Comparison of ENCODE assay signal across 8 cellular contexts in the genomic region with DNA sequence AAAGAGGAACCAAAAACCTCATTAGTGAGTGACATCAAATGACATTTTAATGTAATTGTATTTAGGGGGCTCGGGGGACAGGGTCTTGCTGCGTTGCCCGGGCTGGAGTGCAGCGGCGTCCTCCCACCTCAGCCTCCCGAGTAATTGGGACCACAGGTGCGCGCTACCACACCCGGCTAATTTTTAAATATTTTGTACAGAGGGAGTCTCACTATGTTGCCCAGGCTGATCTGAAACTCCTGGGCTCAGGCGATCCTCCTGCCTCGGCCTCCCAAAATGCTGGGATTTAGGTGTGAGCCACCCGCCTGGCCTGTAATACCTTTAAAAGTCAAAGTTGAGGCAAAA. TPM values are rescaled to one million over a fixed set of nuclear protein-coding genes. Genes with fewer than 3 reads are reported as not detected.
DNase-seq lines count a peak whose midpoint lies in the region; ATAC-seq and TF ChIP-seq lines count a peak whose summit lies in the region.

No MANE protein-coding gene starts in this region.

- no peak for TF ChIP-seq EP300 in sigmoid colon (IDR thresholded peaks at IDR 0.05)

- H3K36me3 ChIP-seq in SJSA1 (peaks cover 65% of the 10 kb centered on the region), sigmoid colon (peaks cover 0 to 41% (median 19%) of the 10 kb centered on the region in 4 donors)

- 13 to 44% methylated on average over 12 of the region's 12 CpGs for WGBS in sigmoid colon, 2 donors

- H3K4me3 ChIP-seq in GM12864 (ENCODE audit: low read depth, low read length) = peak overlapping the region; percentile 96
- peak overlapping the region; percentile 61 for H3K4me3 ChIP-seq in SJSA1
- peak overlapping the region; percentile 87 for H3K4me3 ChIP-seq in fibroblast of the aortic adventitia (ENCODE audit: low read depth, low read length)
- H3K4me3 ChIP-seq in sigmoid colon = peak overlapping the region; percentile 70 to 91 (median 82)

- H3K4me1 ChIP-seq in SJSA1 (replicated peaks) = peaks cover 4% of the 10 kb centered on the region
- peaks cover 0 to 27% (median 17%) of the 10 kb centered on the region in 4 donors for H3K4me1 ChIP-seq in sigmoid colon

- H3K9me3 ChIP-seq in SJSA1 (replicated peaks) (no peaks in the 10 kb centered on the region), sigmoid colon (no peaks in the 10 kb centered on the region)

- ATAC-seq in HG02973 (IDR thresholded peaks at IDR 0.05; ENCODE audit: unreplicated experiment) (no peak), HG02981 (IDR thresholded peaks at IDR 0.05; ENCODE audit: unreplicated experiment) (no peak)

- DNase-seq in GM12864 (ENCODE audit: low read depth) = no peak
- no peak for DNase-seq in SJSA1 (ENCODE audit: low read depth in 1 of 2, low spot score in 2 of 2)
- no peak for DNase-seq in fibroblast of the aortic adventitia (ENCODE audit: low read depth)
- no peak for DNase-seq in sigmoid colon
- DNase-seq in GDM1 (lab: John Stamatoyannopoulos, UW) = no peak
- no peak for DNase-seq in NCI-H69 (lab: John Stamatoyannopoulos, UW)

- no peak overlapping the region for H3K27ac ChIP-seq in SJSA1
- peak overlapping the region; percentile 76 to 85 (median 82) for H3K27ac ChIP-seq in sigmoid colon

- no peak for TF ChIP-seq POLR2A in sigmoid colon (IDR thresholded peaks at IDR 0.05)

- H3K27me3 ChIP-seq in SJSA1 (replicated peaks) (no peaks in the 10 kb centered on the region), sigmoid colon (no peaks in the 10 kb centered on the region)

- intact Hi-C loops in sigmoid colon (cut with DNase I) = no loop called here

- TF ChIP-seq CTCF in GM12864 (IDR thresholded peaks at IDR 0.05; ENCODE audit: low read depth, low read length, missing control alignments) (no peak), fibroblast of the aortic adventitia (IDR thresholded peaks at IDR 0.05; ENCODE audit: insufficient read depth, low read length) (no peak), sigmoid colon (IDR thresholded peaks at IDR 0.05) (no peak)

RNA-seq across cellular contexts. Expression of gene SNRNP25, which starts 0.6 kb away (rescaled TPM):
- total RNA-seq in SJSA1 (2014; rRNA removed; shearing (Covaris generic)) = 30.2 and 37.0 TPM in 2 replicates
- total RNA-seq in fibroblast of the aortic adventitia (ENCODE audit: low replicate concordance) (11.8 and 15.8 TPM in 2 replicates), sigmoid colon (10 to 100 TPM; 23.0 to 36.5 (median 32.4) TPM)
- polyA plus RNA-seq in sigmoid colon = 10 to 100 TPM; 26.4 to 41.7 (median 38.8) TPM

RNA-seq across cellular contexts. Expression of gene POLR3K, which starts 0.8 kb away (rescaled TPM):
- 10.1 and 20.8 TPM in 2 replicates for total RNA-seq in SJSA1 (2014; rRNA removed; shearing (Covaris generic))
- total RNA-seq in fibroblast of the aortic adventitia (ENCODE audit: low replicate concordance) (5.1 and 6.1 TPM in 2 replicates), sigmoid colon (1 to 10 TPM; 1.7 to 6.4 (median 5.0) TPM)
- 10 to 100 TPM; 11.4 to 22.1 (median 11.8) TPM for polyA plus RNA-seq in sigmoid colon

RNA-seq across cellular contexts. Expression of gene RHBDF1, which starts 18.2 kb away (rescaled TPM):
- total RNA-seq in SJSA1 (2014; rRNA removed; shearing (Covaris generic)) = 21.4 and 23.4 TPM in 2 replicates
- 39.4 and 66.8 TPM in 2 replicates for total RNA-seq in fibroblast of the aortic adventitia (ENCODE audit: low replicate concordance)
- total RNA-seq in sigmoid colon = 10 to 100 TPM; 16.8 to 42.1 (median 19.6) TPM
- polyA plus RNA-seq in sigmoid colon = 10 to 100 TPM in 1 of 3 donors, 1 to 10 TPM in 2; 6.0 to 22.3 (median 6.0) TPM

RNA-seq across cellular contexts. Expression of gene MPG, which starts 23.8 kb away (rescaled TPM):
- total RNA-seq in SJSA1 (2014; rRNA removed; shearing (Covaris generic)) = 102 and 173 TPM in 2 replicates
- total RNA-seq in fibroblast of the aortic adventitia (ENCODE audit: low replicate concordance) (53.1 and 124 TPM in 2 replicates), sigmoid colon (100 to 1,000 TPM in 2 of 4 donors, 10 to 100 TPM in 2; 74.3 to 118 (median 100.0) TPM)
- polyA plus RNA-seq in sigmoid colon = 10 to 100 TPM; 52.2 to 72.7 (median 72.5) TPM
